ENCODE assay signal across 12 cellular contexts in the genomic region with DNA sequence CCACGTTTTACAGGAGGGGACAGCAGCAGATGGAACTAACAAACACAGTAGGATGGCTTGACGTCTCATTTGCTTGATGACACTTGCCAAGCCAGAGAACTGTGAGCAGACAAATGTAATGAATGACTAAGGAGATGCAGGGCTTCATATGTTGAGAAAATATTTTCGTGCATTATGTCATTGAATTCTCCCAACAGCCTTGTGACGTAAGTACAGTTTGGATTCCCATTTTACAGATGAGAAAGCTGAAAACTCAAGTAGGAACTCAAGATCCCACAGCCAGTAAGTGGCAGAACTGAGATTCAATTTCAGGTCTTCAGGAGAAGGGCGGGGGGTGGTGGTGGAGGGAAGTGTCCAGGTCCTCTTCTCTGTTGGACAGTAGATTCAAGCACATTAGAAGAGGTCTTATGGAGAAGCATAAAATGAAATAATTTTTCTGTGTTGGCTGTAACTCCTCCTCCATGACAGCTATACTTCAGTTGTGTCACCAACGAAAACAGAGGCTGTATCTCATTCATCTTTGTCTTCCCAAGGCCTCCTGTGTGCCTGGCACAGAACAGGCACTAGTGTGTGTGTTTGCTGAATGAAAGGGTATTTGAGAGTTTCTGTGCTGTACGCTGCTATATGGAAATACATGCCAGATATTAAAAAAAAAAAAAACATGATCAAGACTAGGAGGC. TPM values are rescaled to one million over a fixed set of nuclear protein-coding genes. Genes with fewer than 3 reads are reported as not detected.
DNase-seq lines count a peak whose midpoint lies in the region; ATAC-seq and TF ChIP-seq lines count a peak whose summit lies in the region.
"Had no signal": no experiment of that assay in that cellular context is flagged by ENCODE, and none has a peak within 500 bp of the region (broad histone marks: within the 10 kb centered on the region; RNA-seq: fewer than 3 reads in every experiment).

No MANE protein-coding gene starts in this region.

- no peak overlapping the region for H2AFZ ChIP-seq in ACC112 (ENCODE audit: low read length, unreplicated experiment)

- peak overlapping the region in 3 of 4 donors; percentile 22 to 76 (median 58) for H3K4me3 Mint-ChIP-seq in IgD-negative memory B cell
- peak overlapping the region; percentile 3 for H3K4me3 Mint-ChIP-seq in natural killer cell treated with Interleukin-12 subunit alpha and Interleukin-12 subunit beta and Interleukin-15 and Interleukin-18, amount 100 ng/mL, for 72 hours

- peak overlapping the region; percentile 87; the same call in 1 of the 2 replicates for H3K4me3 ChIP-seq in ACC112 (ENCODE audit: low read depth, low read length)
- peak overlapping the region; percentile 11 for H3K4me3 ChIP-seq in endocrine pancreas (ENCODE audit: control insufficient read depth, insufficient read depth, low read length)
- no peak overlapping the region for H3K4me3 ChIP-seq in ovary

- ATAC-seq in natural killer cell treated with Interleukin-12 subunit alpha and Interleukin-12 subunit beta and Interleukin-15 and Interleukin-18, amount 100 ng/mL, for 72 hours = no peak
- no peak for ATAC-seq in GM21526 (IDR thresholded peaks at IDR 0.05; ENCODE audit: low FRiP score, unreplicated experiment)

- no peaks in the 10 kb centered on the region for H3K9me3 Mint-ChIP-seq in IgD-negative memory B cell
- H3K9me3 Mint-ChIP-seq in natural killer cell treated with Interleukin-12 subunit alpha and Interleukin-12 subunit beta and Interleukin-15 and Interleukin-18, amount 100 ng/mL, for 72 hours = no peaks in the 10 kb centered on the region

- TF ChIP-seq CTCF in ovary (IDR thresholded peaks at IDR 0.05) = no peak

- H3K9me3 ChIP-seq in endocrine pancreas (ENCODE audit: control insufficient read depth, low read length) (no peaks in the 10 kb centered on the region), ovary (no peaks in the 10 kb centered on the region)
- H3K9me3 ChIP-seq: thyroid gland had no signal

- H3K27me3 Mint-ChIP-seq in IgD-negative memory B cell = peaks cover 13% of the 10 kb centered on the region
- H3K27me3 Mint-ChIP-seq in natural killer cell treated with Interleukin-12 subunit alpha and Interleukin-12 subunit beta and Interleukin-15 and Interleukin-18, amount 100 ng/mL, for 72 hours = peaks cover 4 to 6% of the 10 kb centered on the region in 2 donors

- no peak for DNase-seq in natural killer cell treated with Interleukin-12 subunit alpha and Interleukin-12 subunit beta and Interleukin-15 and Interleukin-18, amount 100 ng/mL, for 72 hours (ENCODE audit: low spot score)
- no peak for DNase-seq in epidermal melanocyte (ENCODE audit: insufficient read length, low spot score)
- no peak for DNase-seq in COLO668 (lab: John Stamatoyannopoulos, UW; ENCODE audit: unreplicated experiment)
- no peak for DNase-seq in ovary
- DNase-seq: NCI-H1436 treated with DMSO at 0.1 percent for 48 hours, SIG-M5, small intestine, thyroid gland had no signal

- H3K27ac Mint-ChIP-seq in IgD-negative memory B cell = no peak overlapping the region
- no peak overlapping the region for H3K27ac Mint-ChIP-seq in natural killer cell treated with Interleukin-12 subunit alpha and Interleukin-12 subunit beta and Interleukin-15 and Interleukin-18, amount 100 ng/mL, for 72 hours

- no peaks in the 10 kb centered on the region for H3K79me2 ChIP-seq in ACC112 (ENCODE audit: control insufficient read depth, insufficient read depth, low read length, unreplicated experiment)

- H3K4me1 ChIP-seq in ACC112 (ENCODE audit: control insufficient read depth, insufficient read depth, low read length, unreplicated experiment) = peaks cover 10% of the 10 kb centered on the region
- H3K4me1 ChIP-seq in endocrine pancreas (ENCODE audit: control insufficient read depth, insufficient read depth, low read length) = no peaks in the 10 kb centered on the region
- H3K4me1 ChIP-seq in ovary (ENCODE audit: insufficient read depth) = peaks cover 11% of the 10 kb centered on the region

- H3K27me3 ChIP-seq in ACC112 (ENCODE audit: insufficient read depth, low read length) (peaks cover 21% of the 10 kb centered on the region; the same call in 1 of the 2 replicates), endocrine pancreas (ENCODE audit: control insufficient read depth, insufficient read depth, low read length) (no peaks in the 10 kb centered on the region), ovary (no peaks in the 10 kb centered on the region)
- H3K27me3 ChIP-seq: thyroid gland had no signal

- TF ChIP-seq EP300 in ovary (IDR thresholded peaks at IDR 0.05) = no peak

- no peak overlapping the region for H3K27ac ChIP-seq in ACC112 (ENCODE audit: low read depth, low read length)
- H3K27ac ChIP-seq in ovary = no peak overlapping the region

- intact Hi-C loops in ovary (cut with DNase I) = no loop called here

- H3K36me3 ChIP-seq in ACC112 (ENCODE audit: insufficient read depth, low read length) (no peaks in the 10 kb centered on the region), endocrine pancreas (ENCODE audit: control insufficient read depth, insufficient read depth, low read length) (no peaks in the 10 kb centered on the region), ovary (no peaks in the 10 kb centered on the region)
- H3K36me3 ChIP-seq: thyroid gland had no signal

- no peaks in the 10 kb centered on the region for H3K36me3 Mint-ChIP-seq in IgD-negative memory B cell
- no peaks in the 10 kb centered on the region for H3K36me3 Mint-ChIP-seq in natural killer cell treated with Interleukin-12 subunit alpha and Interleukin-12 subunit beta and Interleukin-15 and Interleukin-18, amount 100 ng/mL, for 72 hours

- no peak for TF ChIP-seq POLR2A in ovary (IDR thresholded peaks at IDR 0.05)

- no peak overlapping the region for H3K9ac ChIP-seq in endocrine pancreas (ENCODE audit: control insufficient read depth, insufficient read depth, low read length)

- WGBS in ovary, 3 donors = 56 to 71% (median 59%) methylated on average over 7 of the region's 7 CpGs

- H3K4me1 Mint-ChIP-seq in IgD-negative memory B cell = peaks cover 8 to 11% (median 10%) of the 10 kb centered on the region in 3 donors
- H3K4me1 Mint-ChIP-seq in natural killer cell treated with Interleukin-12 subunit alpha and Interleukin-12 subunit beta and Interleukin-15 and Interleukin-18, amount 100 ng/mL, for 72 hours (ENCODE audit: low read depth in 2 of 2) = peaks cover 11 to 17% of the 10 kb centered on the region in 2 donors

RNA-seq across cellular contexts. Expression of gene VASH1, which starts 2.2 kb away (rescaled TPM):
- polyA plus RNA-seq in IgD-negative memory B cell = 0.70 TPM
- total RNA-seq in natural killer cell treated with Interleukin-12 subunit alpha and Interleukin-12 subunit beta and Interleukin-15 and Interleukin-18, amount 100 ng/mL, for 72 hours = 1 to 10 TPM; 1.2 to 1.9 TPM
- total RNA-seq in ovary = 10 to 100 TPM in 5 of 7 donors, 1 to 10 TPM in 2; 5.1 to 23.8 (median 16.7) TPM
- 10 to 100 TPM; 10.9 to 21.6 TPM for polyA plus RNA-seq in ovary

RNA-seq across cellular contexts. Expression of gene ANGEL1, which starts 49.2 kb away (rescaled TPM):
- polyA plus RNA-seq in IgD-negative memory B cell (20.7 TPM), ovary (10 to 100 TPM; 13.8 to 26.0 TPM)
- total RNA-seq in natural killer cell treated with Interleukin-12 subunit alpha and Interleukin-12 subunit beta and Interleukin-15 and Interleukin-18, amount 100 ng/mL, for 72 hours = 10 to 100 TPM; 11.7 to 14.6 TPM
- 10 to 100 TPM; 13.9 to 24.4 (median 19.4) TPM for total RNA-seq in ovary
